12 cellular contexts compared by ENCODE assay signal in genomic region chr3:100158877-100159563, GRCh38.
DNase-seq lines count a peak whose midpoint lies in the region; ATAC-seq and FAIRE-seq lines count a peak whose summit lies in the region.
"Had no signal": no experiment of that assay in that cellular context is flagged by ENCODE, and none has a peak within 500 bp of the region (broad histone marks: within the 10 kb centered on the region; RNA-seq: fewer than 3 reads in every experiment).

No MANE protein-coding gene starts in this region.

- no peak overlapping the region for H3K9ac ChIP-seq in rectal smooth muscle tissue (ENCODE audit: low read length)
- H3K9ac ChIP-seq: KMS-11 had no signal

- H3K27ac ChIP-seq in rectal smooth muscle tissue (ENCODE audit: low read depth, low read length) = peak overlapping the region; percentile 34
- H3K27ac ChIP-seq: KMS-11 had no signal

- H3K4me3 ChIP-seq in rectal smooth muscle tissue (ENCODE audit: low read length) = no peak overlapping the region
- H3K4me3 ChIP-seq: tibial nerve had no signal

- no peaks in the 10 kb centered on the region for H3K36me3 ChIP-seq in rectal smooth muscle tissue (ENCODE audit: control insufficient read depth, insufficient read depth, low read length)

- FAIRE-seq in GM19239 (lab: Jason Lieb, UNC) = peak; percentile 18
- FAIRE-seq: islet of Langerhans had no signal

- H3K4me1 ChIP-seq in rectal smooth muscle tissue (ENCODE audit: control insufficient read depth, insufficient read depth, low read length) = peaks cover 24% of the 10 kb centered on the region

- no peaks in the 10 kb centered on the region for H3K27me3 ChIP-seq in rectal smooth muscle tissue (ENCODE audit: control insufficient read depth, insufficient read depth, low read length)
- H3K27me3 ChIP-seq: tibial nerve had no signal

- DNase-seq in GM19239 (ENCODE audit: insufficient read length, low spot score) (no peak), NCI-H446 treated with DMSO at 0.1 percent for 48 hours (lab: John Stamatoyannopoulos, UW) (peak; percentile 81), fibroblast of gingiva (ENCODE audit: low read depth) (peak; percentile 77), MV-4-11 (lab: John Stamatoyannopoulos, UW) (no peak), head of caudate nucleus (no peak)
- DNase-seq: CD8-positive, alpha-beta memory T cell had no signal

- intact Hi-C loops in head of caudate nucleus (cut with DNase I) = no loop called here

- no peak for ATAC-seq in HG03520 (IDR thresholded peaks at IDR 0.05; ENCODE audit: unreplicated experiment)
- no peak for ATAC-seq in GM19395 (IDR thresholded peaks at IDR 0.05; ENCODE audit: unreplicated experiment)

Comparison
In these comparisons a context has a peak if more than half of its experiments do, and no peak if none do; other contexts are left out.
1. DNase-seq: peak in NCI-H446 treated with DMSO at 0.1 percent for 48 hours (single experiment) and fibroblast of gingiva (single experiment); none in GM19239 (single experiment), MV-4-11 (single experiment) and head of caudate nucleus (0 of 42).